ENCODE assay signal across 8 cellular contexts in the genomic region with DNA sequence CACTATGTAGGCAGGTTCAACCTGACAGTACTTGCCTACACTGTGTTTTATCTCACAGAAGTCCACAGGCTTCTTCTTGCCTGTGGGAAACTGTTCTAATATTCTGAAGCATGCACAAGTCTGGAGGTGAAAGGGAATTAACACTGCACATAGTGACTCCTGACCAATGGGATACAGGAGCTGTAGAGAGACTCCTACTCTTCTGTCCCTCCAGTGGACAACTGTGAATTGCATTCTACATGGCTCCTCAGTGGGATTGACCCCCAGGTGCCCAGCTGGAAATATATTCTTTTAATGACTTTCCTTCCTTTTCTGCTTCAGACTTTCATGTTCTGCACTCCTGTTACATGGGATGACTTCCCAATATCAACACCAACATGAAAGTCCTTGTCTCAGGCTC. TPM values are rescaled to one million over a fixed set of nuclear protein-coding genes. Genes with fewer than 3 reads are reported as not detected.
A peak's percentile ranks its signal among the peaks of the same experiment; 100 is the strongest.
DNase-seq lines count a peak whose midpoint lies in the region; ATAC-seq and TF ChIP-seq lines count a peak whose summit lies in the region.

No MANE protein-coding gene starts in this region.

- peak; percentile 19 for DNase-seq in amniotic epithelial cell (ENCODE audit: low read depth)
- DNase-seq in myocyte (ENCODE audit: low read depth), result peak; percentile 30
- DNase-seq in activated CD4-positive, alpha-beta T cell treated with anti-CD3 and anti-CD28 coated beads, Interleukin-2, amount 10 ng/mL, durations not matched to agents 24 days and 14 days, result no peak
- DNase-seq in NCI-H748 treated with DMSO at 0.1 percent for 48 hours (lab: John Stamatoyannopoulos, UW), result no peak
- DNase-seq in MV-4-11 (lab: John Stamatoyannopoulos, UW), result no peak

- H3K36me3 Mint-ChIP-seq in activated CD4-positive, alpha-beta T cell treated with anti-CD3 and anti-CD28 coated beads, Interleukin-2, amount 10 ng/mL, durations not matched to agents 24 days and 14 days (ENCODE audit: low read depth), result no peaks in the 10 kb centered on the region

- no peaks in the 10 kb centered on the region for H3K27me3 Mint-ChIP-seq in activated CD4-positive, alpha-beta T cell treated with anti-CD3 and anti-CD28 coated beads, Interleukin-2, amount 10 ng/mL, durations not matched to agents 24 days and 14 days

- no peak overlapping the region for H3K4me3 Mint-ChIP-seq in activated CD4-positive, alpha-beta T cell treated with anti-CD3 and anti-CD28 coated beads, Interleukin-2, amount 10 ng/mL, durations not matched to agents 24 days and 14 days

- TF ChIP-seq CTCF in GM12872 (IDR thresholded peaks at IDR 0.05; ENCODE audit: insufficient read depth, low read depth, low read length), result peak; percentile 23; the same call in 1 of the 3 replicates

- peaks cover 2% of the 10 kb centered on the region for H3K4me1 Mint-ChIP-seq in activated CD4-positive, alpha-beta T cell treated with anti-CD3 and anti-CD28 coated beads, Interleukin-2, amount 10 ng/mL, durations not matched to agents 24 days and 14 days

- no peak overlapping the region for H3K27ac Mint-ChIP-seq in activated CD4-positive, alpha-beta T cell treated with anti-CD3 and anti-CD28 coated beads, Interleukin-2, amount 10 ng/mL, durations not matched to agents 24 days and 14 days

- no peaks in the 10 kb centered on the region for H3K9me3 Mint-ChIP-seq in activated CD4-positive, alpha-beta T cell treated with anti-CD3 and anti-CD28 coated beads, Interleukin-2, amount 10 ng/mL, durations not matched to agents 24 days and 14 days

- ATAC-seq in HG03135 (IDR thresholded peaks at IDR 0.05; ENCODE audit: unreplicated experiment) (peak; percentile 80), GM18517 (IDR thresholded peaks at IDR 0.05; ENCODE audit: unreplicated experiment) (no peak)

- intact Hi-C loops in activated CD4-positive, alpha-beta T cell treated with anti-CD3 and anti-CD28 coated beads, Interleukin-2, amount 10 ng/mL, durations not matched to agents 24 days and 14 days (cut with micrococcal nuclease), result no loop called here

RNA-seq across cellular contexts. Expression of gene YIPF6, which starts 8.2 kb away (rescaled TPM):
- total RNA-seq in myocyte, result 37.3 and 38.4 TPM in 2 replicates
- 17.6 TPM for polyA plus RNA-seq in myocyte (2012)
- total RNA-seq in activated CD4-positive, alpha-beta T cell treated with anti-CD3 and anti-CD28 coated beads, Interleukin-2, amount 10 ng/mL, durations not matched to agents 24 days and 14 days, result 21.1 and 21.8 TPM in 2 replicates

RNA-seq across cellular contexts. Expression of gene OPHN1, which starts 57.3 kb away (rescaled TPM):
- total RNA-seq in myocyte, result 4.6 and 8.1 TPM in 2 replicates
- 2.2 TPM for polyA plus RNA-seq in myocyte (2012)
- 0.05 and 0.26 TPM in 2 replicates for total RNA-seq in activated CD4-positive, alpha-beta T cell treated with anti-CD3 and anti-CD28 coated beads, Interleukin-2, amount 10 ng/mL, durations not matched to agents 24 days and 14 days

Comparison
In these comparisons a context has a peak if more than half of its experiments do, and no peak if none do; other contexts are left out.
1. DNase-seq: peak in amniotic epithelial cell (single experiment) and myocyte (single experiment); none in activated CD4-positive, alpha-beta T cell treated with anti-CD3 and anti-CD28 coated beads, Interleukin-2, amount 10 ng/mL, durations not matched to agents 24 days and 14 days (single experiment), NCI-H748 treated with DMSO at 0.1 percent for 48 hours (single experiment) and MV-4-11 (single experiment).